ENCODE assay signal across 8 cellular contexts in the genomic region with DNA sequence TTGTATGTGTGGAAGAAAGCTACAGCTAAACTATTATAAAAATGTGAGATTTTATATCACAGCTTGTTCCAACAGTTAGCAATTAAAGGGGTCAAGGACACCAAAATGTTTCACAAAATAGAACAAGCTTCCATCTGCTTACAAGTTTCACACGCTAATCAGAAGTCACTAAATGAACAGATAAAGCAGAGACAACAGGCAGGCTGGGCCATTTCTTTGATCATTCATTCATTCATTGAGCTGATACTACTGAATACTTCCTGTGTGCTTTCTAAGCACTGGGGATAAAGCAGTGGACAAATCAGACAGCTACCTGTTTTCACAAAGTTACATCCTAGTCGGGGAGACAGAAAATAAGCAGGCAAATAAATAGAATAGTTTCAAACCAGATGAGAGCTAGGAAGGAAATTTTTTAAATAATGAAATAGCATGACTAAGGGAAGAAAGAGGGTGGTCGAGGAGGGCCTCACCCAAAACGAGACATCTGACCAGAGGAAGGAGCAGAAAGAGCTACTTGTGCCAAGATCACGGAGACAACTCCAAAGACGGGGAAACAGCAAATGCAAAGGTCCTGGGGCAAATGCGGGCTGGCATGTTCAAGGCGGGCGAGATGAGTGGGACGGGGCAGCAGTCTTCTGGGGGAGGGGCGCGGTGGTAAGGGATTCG. TPM values are rescaled to one million over a fixed set of nuclear protein-coding genes. Genes with fewer than 3 reads are reported as not detected.
A peak's percentile ranks its signal among the peaks of the same experiment; 100 is the strongest.
DNase-seq lines count a peak whose midpoint lies in the region; ATAC-seq and TF ChIP-seq lines count a peak whose summit lies in the region.

No MANE protein-coding gene starts in this region.

- H3K9me3 ChIP-seq in left ventricle myocardium inferior (replicated peaks) = no peaks in the 10 kb centered on the region
- no peaks in the 10 kb centered on the region for H3K9me3 ChIP-seq in mesodermal cell (ENCODE audit: control insufficient read depth, low read length)
- no peaks in the 10 kb centered on the region for H3K9me3 ChIP-seq in aorta (ENCODE audit: control insufficient read depth, low read length)

- H3K27me3 ChIP-seq in left ventricle myocardium inferior (ENCODE audit: low read depth) (no peaks in the 10 kb centered on the region), aorta (ENCODE audit: control insufficient read depth in 1 of 2, insufficient read depth in 2 of 2, low read length in 1 of 2) (no peaks in the 10 kb centered on the region)

- WGBS in mesodermal cell (ENCODE audit: insufficient coverage in 2 of 2), 2 experiments = 34 to 36% methylated on average over 9 to 10 of the region's 13 CpGs
- 19% methylated on average over 13 of the region's 13 CpGs for WGBS in aorta, 2 donors

- H3K4me1 ChIP-seq in left ventricle myocardium inferior = peaks cover 36% of the 10 kb centered on the region
- no peaks in the 10 kb centered on the region for H3K4me1 ChIP-seq in mesodermal cell (ENCODE audit: control insufficient read depth, insufficient read depth, low read length, poor library complexity, severe bottlenecking)
- H3K4me1 ChIP-seq in aorta (ENCODE audit: control insufficient read depth in 1 of 2, insufficient read depth in 2 of 2, low read length in 2 of 2) = no peaks in the 10 kb centered on the region

- TF ChIP-seq CTCF in left ventricle myocardium inferior (IDR thresholded peaks at IDR 0.05; ENCODE audit: borderline replicate concordance) (no peak), brain (conservative IDR thresholded peaks at IDR 0.05) (no peak)

- H3K36me3 Mint-ChIP-seq in brain = peaks cover 18% of the 10 kb centered on the region

- TF ChIP-seq POLR2A in GM18505 (IDR thresholded peaks at IDR 0.05; ENCODE audit: borderline replicate concordance, extremely low read depth, insufficient read depth, insufficient read length) = no peak

- intact Hi-C loops in left ventricle myocardium inferior (cut with micrococcal nuclease) = loop anchor here (10.0 kb wide), 1 partner anchor 184 kb away; no protein-coding TSS in a partner anchor
- intact Hi-C loops in left cardiac atrium (cut with DNase I) = loop anchor here in 1 of 2 donors (5.0 kb wide), 1 partner anchor 182 kb away; no protein-coding TSS in a partner anchor
- intact Hi-C loops in aorta (cut with DNase I) = loop anchor here (5.0 kb wide), 2 partner anchors 37 to 202 kb away; a partner anchor contains a TSS

- H3K27ac Mint-ChIP-seq in brain = peak overlapping the region; percentile 69 to 93 (median 82)

- H3K4me1 Mint-ChIP-seq in brain = peaks cover 51% of the 10 kb centered on the region

- DNase-seq in left ventricle myocardium inferior (no peak), left cardiac atrium (no peak), aorta (no peak)
- DNase-seq in stimulated activated CD4-positive, alpha-beta T cell treated with anti-CD3 and anti-CD28 coated beads, Interleukin-2, amount 100 ng/mL, for 24 hours = no peak

- H3K36me3 ChIP-seq in left ventricle myocardium inferior (peaks cover 7% of the 10 kb centered on the region), mesodermal cell (ENCODE audit: control insufficient read depth, insufficient read depth, low read length) (peaks cover 27% of the 10 kb centered on the region), aorta (ENCODE audit: control insufficient read depth in 1 of 2, insufficient read depth in 2 of 2, low read length in 1 of 2) (no peaks in the 10 kb centered on the region)

- ATAC-seq in left cardiac atrium = no peak
- ATAC-seq in aorta (ENCODE audit: low FRiP score) = no peak
- ATAC-seq in GM18505 (IDR thresholded peaks at IDR 0.05; ENCODE audit: unreplicated experiment) = no peak
- no peak for ATAC-seq in GM21737 (IDR thresholded peaks at IDR 0.05; ENCODE audit: unreplicated experiment)

- peak overlapping the region; percentile 99 for H3K4me3 ChIP-seq in left ventricle myocardium inferior
- peak overlapping the region; percentile 59 for H3K4me3 ChIP-seq in mesodermal cell (ENCODE audit: extremely low read depth, insufficient read depth, low read length, poor library complexity, severe bottlenecking)
- H3K4me3 ChIP-seq in aorta (ENCODE audit: low read length in 2 of 2) = peak overlapping the region; percentile 94 to 96

- peaks cover 3% of the 10 kb centered on the region for H3K27me3 Mint-ChIP-seq in brain

- no peak overlapping the region for H3K27ac ChIP-seq in left ventricle myocardium inferior (replicated peaks)
- H3K27ac ChIP-seq in mesodermal cell (ENCODE audit: low read depth, low read length, severe bottlenecking) = no peak overlapping the region
- H3K27ac ChIP-seq in aorta (ENCODE audit: low read depth in 1 of 2, low read length in 2 of 2) = no peak overlapping the region

- peak overlapping the region; percentile 88 to 95 (median 89) for H3K4me3 Mint-ChIP-seq in brain

- H3K9me3 Mint-ChIP-seq in brain = peaks cover 0 to 7% (median 0%) of the 10 kb centered on the region in 5 experiments

RNA-seq across cellular contexts. Expression of a gene that starts 1.2 kb away (rescaled TPM):
- total RNA-seq in left ventricle myocardium inferior = 40.9 TPM
- 10 to 100 TPM; 33.8 to 38.8 TPM for total RNA-seq in left cardiac atrium
- polyA plus RNA-seq in brain (ENCODE audit: insufficient read depth, low read depth, low replicate concordance) = 22.8 TPM
- polyA plus RNA-seq in mesodermal cell (2013, experiment 1 of 2) = 37.0 TPM
- 37.8 TPM for polyA plus RNA-seq in mesodermal cell (2013, experiment 2 of 2)
- 10 to 100 TPM; 31.4 to 36.4 TPM for total RNA-seq in aorta
- polyA plus RNA-seq in aorta = 10 to 100 TPM; 15.8 to 22.0 TPM
